Comparison of ENCODE assay signal across 9 cellular contexts in genomic region chr2:98634406-98635092, GRCh38. TPM values are rescaled to one million over a fixed set of nuclear protein-coding genes. Genes with fewer than 3 reads are reported as not detected.
DNase-seq lines count a peak whose midpoint lies in the region; ATAC-seq, FAIRE-seq and TF ChIP-seq lines count a peak whose summit lies in the region.
"Had no signal": no experiment of that assay in that cellular context is flagged by ENCODE, and none has a peak within 500 bp of the region (broad histone marks: within the 10 kb centered on the region; RNA-seq: fewer than 3 reads in every experiment).

No MANE protein-coding gene starts in this region.

- no peak for FAIRE-seq in bronchial epithelial cell (lab: Jason Lieb, UNC)

- TF ChIP-seq CTCF in GM13977 (IDR thresholded peaks at IDR 0.05; ENCODE audit: extremely low read depth, insufficient read depth, missing control alignments) (peak; percentile 49), bronchial epithelial cell (IDR thresholded peaks at IDR 0.05; ENCODE audit: insufficient read depth, low read length, severe bottlenecking) (peak; percentile 30)

- no peaks in the 10 kb centered on the region for H3K27me3 ChIP-seq in bronchial epithelial cell (ENCODE audit: control insufficient read depth, insufficient read depth, low read length)

- DNase-seq in GM13977 (ENCODE audit: low spot score) (no peak), bronchial epithelial cell (ENCODE audit: low read depth) (peak; percentile 12), A172 (ENCODE audit: low spot score) (no peak), nucleus accumbens (lab: John Stamatoyannopoulos, UW) (no peak)
- peak; percentile 17 to 23 for DNase-seq in stimulated activated CD4-positive, alpha-beta T cell treated with anti-CD3 and anti-CD28 coated beads, Interleukin-12 subunit alpha, Interleukin-12 subunit beta, amount 100 ng/mL, for 24 hours (ENCODE audit: low read depth in 2 of 2)
- DNase-seq: NCI-H146 had no signal

- no peaks in the 10 kb centered on the region for H3K36me3 ChIP-seq in bronchial epithelial cell (ENCODE audit: control insufficient read depth, insufficient read depth, low read length)

- no peak overlapping the region for H3K4me3 ChIP-seq in bronchial epithelial cell (ENCODE audit: low read depth, low read length)

- peak; percentile 67 for ATAC-seq in SK-N-SH treated with all-trans-retinoic acid at 6 μM for 48 hours
- no peak for ATAC-seq in GM18502 (IDR thresholded peaks at IDR 0.05; ENCODE audit: poor library complexity, unreplicated experiment)
- no peak for ATAC-seq in esophagus mucosa

- in situ Hi-C loops in GM13977 (cut with MboI; ENCODE audit: low pct_unique_long_range_greater_than_20kb, low sequenced_read_pairs, unreplicated experiment): loop anchor here (25.0 kb wide), 1 partner anchor 428 kb away; no protein-coding TSS in a partner anchor

TF ChIP-seq in SK-N-SH treated with all-trans-retinoic acid at 6 μM for 48 hours, 23 proteins besides CTCF, POLR2A, EP300 and RAD21:
- no peak for TF ChIP-seq ZFP3 (CRISPR knock-in tag; IDR thresholded peaks at IDR 0.05)
- TF ChIP-seq PPARA (CRISPR knock-in tag; IDR thresholded peaks at IDR 0.05; ENCODE audit: borderline replicate concordance): no peak
- TF ChIP-seq TOX (CRISPR knock-in tag; IDR thresholded peaks at IDR 0.05; ENCODE audit: borderline replicate concordance): no peak
- TF ChIP-seq ISL1 (CRISPR knock-in tag; IDR thresholded peaks at IDR 0.05): no peak
- no peak for TF ChIP-seq ZNF70 (CRISPR knock-in tag; IDR thresholded peaks at IDR 0.05)
- TF ChIP-seq OSR1 (CRISPR knock-in tag; IDR thresholded peaks at IDR 0.05): no peak
- no peak for TF ChIP-seq ZNF565 (CRISPR knock-in tag; conservative IDR thresholded peaks at IDR 0.05; ENCODE audit: low read depth)
- TF ChIP-seq GLIS3 (CRISPR knock-in tag; IDR thresholded peaks at IDR 0.05): no peak
- no peak for TF ChIP-seq ZFP30 (CRISPR knock-in tag; IDR thresholded peaks at IDR 0.05)
- TF ChIP-seq PATZ1 (CRISPR knock-in tag; IDR thresholded peaks at IDR 0.05; ENCODE audit: borderline replicate concordance): no peak
- TF ChIP-seq, protein P1, sequence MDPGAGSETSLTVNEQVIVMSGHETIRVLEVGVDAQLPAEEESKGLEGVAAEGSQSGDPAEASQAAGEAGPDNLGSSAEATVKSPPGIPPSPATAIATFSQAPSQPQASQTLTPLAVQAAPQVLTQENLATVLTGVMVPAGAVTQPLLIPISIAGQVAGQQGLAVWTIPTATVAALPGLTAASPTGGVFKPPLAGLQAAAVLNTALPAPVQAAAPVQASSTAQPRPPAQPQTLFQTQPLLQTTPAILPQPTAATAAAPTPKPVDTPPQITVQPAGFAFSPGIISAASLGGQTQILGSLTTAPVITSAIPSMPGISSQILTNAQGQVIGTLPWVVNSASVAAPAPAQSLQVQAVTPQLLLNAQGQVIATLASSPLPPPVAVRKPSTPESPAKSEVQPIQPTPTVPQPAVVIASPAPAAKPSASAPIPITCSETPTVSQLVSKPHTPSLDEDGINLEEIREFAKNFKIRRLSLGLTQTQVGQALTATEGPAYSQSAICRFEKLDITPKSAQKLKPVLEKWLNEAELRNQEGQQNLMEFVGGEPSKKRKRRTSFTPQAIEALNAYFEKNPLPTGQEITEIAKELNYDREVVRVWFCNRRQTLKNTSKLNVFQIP (CRISPR knock-in tag; IDR thresholded peaks at IDR 0.05; ENCODE audit: borderline replicate concordance, low read depth): no peak
- TF ChIP-seq CSDC2 (CRISPR knock-in tag; IDR thresholded peaks at IDR 0.05): no peak
- TF ChIP-seq ZC3H10 (CRISPR knock-in tag; IDR thresholded peaks at IDR 0.05): no peak
- TF ChIP-seq ARNTL (CRISPR knock-in tag; IDR thresholded peaks at IDR 0.05; ENCODE audit: borderline replicate concordance, low read depth): no peak
- no peak for TF ChIP-seq RARB (CRISPR knock-in tag; IDR thresholded peaks at IDR 0.05)
- TF ChIP-seq BACH2 (CRISPR knock-in tag; IDR thresholded peaks at IDR 0.05; ENCODE audit: borderline replicate concordance): no peak
- no peak for TF ChIP-seq SNAI2 (CRISPR knock-in tag; IDR thresholded peaks at IDR 0.05)
- no peak for TF ChIP-seq TSHZ2 (CRISPR knock-in tag; IDR thresholded peaks at IDR 0.05)
- no peak for TF ChIP-seq ZNF8 (CRISPR knock-in tag; IDR thresholded peaks at IDR 0.05)

RNA-seq across cellular contexts. Expression of gene UNC50, which starts 26.2 kb away (rescaled TPM):
- total RNA-seq in bronchial epithelial cell: 52.9 and 54.5 TPM in 2 replicates
- 79.9 and 87.2 TPM in 2 replicates for total RNA-seq in A172 (2014; rRNA removed; shearing (Covaris generic))
- total RNA-seq in esophagus mucosa: 22.6 TPM

RNA-seq across cellular contexts. Expression of gene COA5, which starts 26.2 kb away (rescaled TPM):
- 12.9 and 27.0 TPM in 2 replicates for total RNA-seq in bronchial epithelial cell
- total RNA-seq in A172 (2014; rRNA removed; shearing (Covaris generic)): 47.4 and 48.3 TPM in 2 replicates
- 11.9 TPM for total RNA-seq in esophagus mucosa

Comparison
In these comparisons a context has a peak if more than half of its experiments do, and no peak if none do; other contexts are left out.
1. DNase-seq: peak in bronchial epithelial cell (single experiment) and stimulated activated CD4-positive, alpha-beta T cell treated with anti-CD3 and anti-CD28 coated beads, Interleukin-12 subunit alpha, Interleukin-12 subunit beta, amount 100 ng/mL, for 24 hours (2 of 2); none in GM13977 (single experiment), A172 (single experiment) and nucleus accumbens (0 of 56).